ENCODE assay signal across 9 cellular contexts in the genomic region with DNA sequence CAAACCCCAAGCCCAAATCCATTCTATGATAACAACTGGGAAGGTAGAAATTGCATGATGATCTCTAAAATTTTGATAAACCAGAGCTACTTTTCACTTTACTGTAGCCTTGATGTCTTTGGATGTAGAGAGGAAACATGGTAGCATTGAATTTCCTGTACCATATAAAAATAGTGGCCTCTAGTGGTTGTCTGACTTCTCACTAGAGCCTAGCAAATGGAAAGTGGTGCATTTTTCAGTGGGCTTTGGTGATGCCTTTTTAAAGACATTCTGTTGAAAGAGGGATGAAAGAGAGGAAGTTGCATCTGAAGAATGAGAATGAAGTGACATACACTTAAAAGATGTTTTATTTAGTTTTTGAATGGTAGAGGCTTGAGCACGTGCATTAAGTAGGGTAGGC.
DNase-seq lines count a peak whose midpoint lies in the region; ATAC-seq and TF ChIP-seq lines count a peak whose summit lies in the region.
"Had no signal": no experiment of that assay in that cellular context is flagged by ENCODE, and none has a peak within 500 bp of the region (broad histone marks: within the 10 kb centered on the region; RNA-seq: fewer than 3 reads in every experiment).

No MANE protein-coding gene starts in this region.

- H3K4me1 ChIP-seq in left ventricle myocardium inferior, result no peaks in the 10 kb centered on the region

- no peaks in the 10 kb centered on the region for H3K9me3 ChIP-seq in left ventricle myocardium inferior (replicated peaks)

- H3K36me3 ChIP-seq in left ventricle myocardium inferior, result no peaks in the 10 kb centered on the region

- DNase-seq in left ventricle myocardium inferior (no peak), left cardiac atrium (no peak), NCI-H524 (lab: John Stamatoyannopoulos, UW) (peak; percentile 21 to 61), epithelial cell of proximal tubule (ENCODE audit: low read depth) (peak; percentile 12), cortex of kidney (lab: John Stamatoyannopoulos, UW) (no peak), NCI-H2196 treated with DMSO at 0.1 percent for 48 hours (lab: John Stamatoyannopoulos, UW; ENCODE audit: unreplicated experiment) (no peak)
- DNase-seq: activated naive CD4-positive, alpha-beta T cell had no signal

- ATAC-seq in left cardiac atrium (no peak), GM19023 (IDR thresholded peaks at IDR 0.05; ENCODE audit: unreplicated experiment) (no peak), HG03442 (IDR thresholded peaks at IDR 0.05; ENCODE audit: unreplicated experiment) (no peak)

- H3K27me3 ChIP-seq in left ventricle myocardium inferior (ENCODE audit: low read depth), result no peaks in the 10 kb centered on the region

- TF ChIP-seq CTCF in left ventricle myocardium inferior (IDR thresholded peaks at IDR 0.05; ENCODE audit: borderline replicate concordance) (peak; percentile 48), epithelial cell of proximal tubule (conservative IDR thresholded peaks at IDR 0.05; ENCODE audit: low read depth, low read length) (peak; percentile 75)

- intact Hi-C loops in left ventricle myocardium inferior (cut with micrococcal nuclease) (no loop called here), left cardiac atrium (cut with DNase I) (no loop called here)

- H3K4me3 ChIP-seq in left ventricle myocardium inferior, result no peak overlapping the region
- no peak overlapping the region for H3K4me3 ChIP-seq in epithelial cell of proximal tubule (ENCODE audit: low read depth, low read length)

- no peak overlapping the region for H3K27ac ChIP-seq in left ventricle myocardium inferior (replicated peaks)

Comparison
In these comparisons a context has a peak if more than half of its experiments do, and no peak if none do; other contexts are left out.
1. DNase-seq: peak in NCI-H524 (2 of 2) and epithelial cell of proximal tubule (single experiment); none in left ventricle myocardium inferior (single experiment), left cardiac atrium (single experiment), cortex of kidney (single experiment) and NCI-H2196 treated with DMSO at 0.1 percent for 48 hours (single experiment).